ENCODE assay signal across 8 cellular contexts in genomic region chr3:160565442-160566403, GRCh38. TPM values are rescaled to one million over a fixed set of nuclear protein-coding genes. Genes with fewer than 3 reads are reported as not detected.
DNase-seq lines count a peak whose midpoint lies in the region; TF ChIP-seq lines count a peak whose summit lies in the region.

A gene with protein sequence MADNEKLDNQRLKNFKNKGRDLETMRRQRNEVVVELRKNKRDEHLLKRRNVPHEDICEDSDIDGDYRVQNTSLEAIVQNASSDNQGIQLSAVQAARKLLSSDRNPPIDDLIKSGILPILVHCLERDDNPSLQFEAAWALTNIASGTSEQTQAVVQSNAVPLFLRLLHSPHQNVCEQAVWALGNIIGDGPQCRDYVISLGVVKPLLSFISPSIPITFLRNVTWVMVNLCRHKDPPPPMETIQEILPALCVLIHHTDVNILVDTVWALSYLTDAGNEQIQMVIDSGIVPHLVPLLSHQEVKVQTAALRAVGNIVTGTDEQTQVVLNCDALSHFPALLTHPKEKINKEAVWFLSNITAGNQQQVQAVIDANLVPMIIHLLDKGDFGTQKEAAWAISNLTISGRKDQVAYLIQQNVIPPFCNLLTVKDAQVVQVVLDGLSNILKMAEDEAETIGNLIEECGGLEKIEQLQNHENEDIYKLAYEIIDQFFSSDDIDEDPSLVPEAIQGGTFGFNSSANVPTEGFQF (minus strand): TSS chr3:160565571. CDS start chr3:160565282, 289 bp downstream.

- peak within 1 kb of the TSS; percentile 98 to 100 (median 98) for H3K27ac Mint-ChIP-seq in nephron
- H3K27ac Mint-ChIP-seq in stimulated activated naive CD8-positive, alpha-beta T cell treated with anti-CD3 and anti-CD28 coated beads, Interleukin-15, Interleukin-2, amounts not matched to agents 100 ng/mL and 50 ng/mL, for 24 hours: peak within 1 kb of the TSS; percentile 97

- H3K27me3 Mint-ChIP-seq in nephron (ENCODE audit: low read depth): no peaks in the 10 kb centered on the region
- no peaks in the 10 kb centered on the region for H3K27me3 Mint-ChIP-seq in stimulated activated naive CD8-positive, alpha-beta T cell treated with anti-CD3 and anti-CD28 coated beads, Interleukin-15, Interleukin-2, amounts not matched to agents 100 ng/mL and 50 ng/mL, for 24 hours

- H3K4me1 Mint-ChIP-seq in nephron: peaks cover 39% of the 10 kb centered on the region
- H3K4me1 Mint-ChIP-seq in stimulated activated naive CD8-positive, alpha-beta T cell treated with anti-CD3 and anti-CD28 coated beads, Interleukin-15, Interleukin-2, amounts not matched to agents 100 ng/mL and 50 ng/mL, for 24 hours (ENCODE audit: low read depth): peaks cover 58% of the 10 kb centered on the region

- H3K36me3 ChIP-seq in H7 (replicated peaks; ENCODE audit: control insufficient read depth, insufficient read depth, low read length): peaks cover 2% of the 10 kb centered on the region; the same call in 1 of the 2 replicates

- H3K4me3 ChIP-seq in H7 (ENCODE audit: insufficient read depth, low read depth, low read length) (peak within 1 kb of the TSS; percentile 78), fibroblast of pulmonary artery (replicated peaks; ENCODE audit: low read depth, low read length) (peak within 1 kb of the TSS; percentile 89)

- H3K27me3 ChIP-seq in H7 (ENCODE audit: control insufficient read depth, insufficient read depth, low read length): no peaks in the 10 kb centered on the region

- peak; percentile 99 for DNase-seq in ELF-1 (ENCODE audit: low read depth, low spot score)
- peak; percentile 97 for DNase-seq in H7
- DNase-seq in M059J (ENCODE audit: low read depth): peak; percentile 100
- peak; percentile 85 to 95 for DNase-seq in SHP77 (lab: John Stamatoyannopoulos, UW)
- peak; percentile 96 for DNase-seq in activated effector memory CD4-positive, alpha-beta T cell treated with Interleukin-2 at 50 U/mL for 16 hours
- DNase-seq in fibroblast of pulmonary artery (ENCODE audit: low read depth): peak; percentile 97

- peaks cover 14% of the 10 kb centered on the region for H3K9me3 Mint-ChIP-seq in nephron
- H3K9me3 Mint-ChIP-seq in stimulated activated naive CD8-positive, alpha-beta T cell treated with anti-CD3 and anti-CD28 coated beads, Interleukin-15, Interleukin-2, amounts not matched to agents 100 ng/mL and 50 ng/mL, for 24 hours: peaks cover 11% of the 10 kb centered on the region

- peak within 1 kb of the TSS; percentile 97 to 100 (median 99) for H3K4me3 Mint-ChIP-seq in nephron
- peak within 1 kb of the TSS; percentile 97 for H3K4me3 Mint-ChIP-seq in stimulated activated naive CD8-positive, alpha-beta T cell treated with anti-CD3 and anti-CD28 coated beads, Interleukin-15, Interleukin-2, amounts not matched to agents 100 ng/mL and 50 ng/mL, for 24 hours

- no peak for TF ChIP-seq CTCF in fibroblast of pulmonary artery (IDR thresholded peaks at IDR 0.05; ENCODE audit: low read length, missing control alignments)
- no peak for TF ChIP-seq CTCF in nephron (IDR thresholded peaks at IDR 0.05; ENCODE audit: unreplicated experiment in 3 of 3)

- H3K36me3 Mint-ChIP-seq in nephron (ENCODE audit: low read depth): peaks cover 59% of the 10 kb centered on the region
- H3K36me3 Mint-ChIP-seq in stimulated activated naive CD8-positive, alpha-beta T cell treated with anti-CD3 and anti-CD28 coated beads, Interleukin-15, Interleukin-2, amounts not matched to agents 100 ng/mL and 50 ng/mL, for 24 hours (ENCODE audit: low read depth): peaks cover 52% of the 10 kb centered on the region

RNA-seq across cellular contexts. Expression of the gene that starts here (rescaled TPM):
- 23.4 and 26.8 TPM in 2 replicates for total RNA-seq in H7 (2014; rRNA removed; shearing (Covaris generic))
- 27.1 and 40.0 TPM in 2 replicates for total RNA-seq in M059J (2014; rRNA removed; shearing (Covaris generic))

Comparison
In these comparisons a context has a peak if more than half of its experiments do, and no peak if none do; other contexts are left out.
1. Peak in every context shown above with its lines: DNase-seq and H3K4me3 ChIP-seq.